Comparison of ENCODE assay signal across 12 cellular contexts in the genomic region with DNA sequence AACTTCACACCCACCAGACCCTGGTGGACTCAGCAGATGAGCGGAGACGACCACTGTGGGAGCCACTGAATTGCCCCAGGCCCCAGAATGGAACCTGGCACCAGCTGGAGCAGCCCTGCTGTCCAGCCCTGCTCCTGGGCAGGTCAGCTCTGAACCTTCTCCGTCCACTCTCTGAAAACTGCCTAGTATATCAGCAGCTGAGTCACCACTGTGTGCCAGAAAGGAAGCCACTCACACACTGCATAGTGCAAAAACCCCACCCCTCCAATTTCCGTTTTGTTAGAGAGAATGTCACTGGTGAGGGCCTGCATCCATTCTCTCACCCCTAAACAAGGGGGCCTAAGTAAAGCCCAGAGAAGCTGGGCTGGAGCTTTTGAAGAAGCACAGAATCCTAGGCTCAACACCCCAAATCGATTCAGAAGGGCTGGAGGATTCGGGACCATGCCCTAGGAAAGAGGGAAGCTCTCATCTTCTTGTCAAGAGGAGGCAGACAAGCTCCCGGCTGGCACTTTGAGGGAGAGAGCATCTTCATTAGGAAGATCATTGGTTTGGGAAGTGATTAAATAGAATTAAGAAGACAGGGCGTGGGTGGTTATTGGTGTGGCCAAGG. TPM values are rescaled to one million over a fixed set of nuclear protein-coding genes. Genes with fewer than 3 reads are reported as not detected.
A peak's percentile ranks its signal among the peaks of the same experiment; 100 is the strongest.
DNase-seq lines count a peak whose midpoint lies in the region; ATAC-seq and TF ChIP-seq lines count a peak whose summit lies in the region.
"Had no signal": no experiment of that assay in that cellular context is flagged by ENCODE, and none has a peak within 500 bp of the region (broad histone marks: within the 10 kb centered on the region; RNA-seq: fewer than 3 reads in every experiment).

No MANE protein-coding gene starts in this region.

- H3K27me3 ChIP-seq in ascending aorta: no peaks in the 10 kb centered on the region
- no peaks in the 10 kb centered on the region for H3K27me3 ChIP-seq in left ventricle myocardium inferior (ENCODE audit: low read depth)
- no peaks in the 10 kb centered on the region for H3K27me3 ChIP-seq in thyroid gland

- WGBS in thyroid gland, 2 donors: 66 to 85% methylated on average over 8 of the region's 8 CpGs

- no peaks in the 10 kb centered on the region for H3K9me3 Mint-ChIP-seq in activated naive CD8-positive, alpha-beta T cell treated with anti-CD3 and anti-CD28 coated beads for 36 hours
- no peaks in the 10 kb centered on the region for H3K9me3 Mint-ChIP-seq in activated naive CD8-positive, alpha-beta T cell treated with anti-CD3 and anti-CD28 coated beads, Interleukin-2, amount 50 U/mL, for 24 hours
- no peaks in the 10 kb centered on the region for H3K9me3 Mint-ChIP-seq in type B pancreatic cell
- H3K9me3 Mint-ChIP-seq: activated T-cell treated with anti-CD3 and anti-CD28 coated beads, Interleukin-2, amount 50 U/mL, for 4 hours; brain had no signal

- H3K27ac Mint-ChIP-seq in activated naive CD8-positive, alpha-beta T cell treated with anti-CD3 and anti-CD28 coated beads for 36 hours: peak overlapping the region; percentile 23
- no peak overlapping the region for H3K27ac Mint-ChIP-seq in activated naive CD8-positive, alpha-beta T cell treated with anti-CD3 and anti-CD28 coated beads, Interleukin-2, amount 50 U/mL, for 24 hours
- no peak overlapping the region for H3K27ac Mint-ChIP-seq in type B pancreatic cell

- TF ChIP-seq CTCF in ascending aorta (IDR thresholded peaks at IDR 0.05): no peak
- TF ChIP-seq CTCF in left ventricle myocardium inferior (IDR thresholded peaks at IDR 0.05; ENCODE audit: borderline replicate concordance): no peak
- TF ChIP-seq CTCF in type B pancreatic cell (conservative IDR thresholded peaks at IDR 0.05): no peak
- no peak for TF ChIP-seq CTCF in thyroid gland (IDR thresholded peaks at IDR 0.05)

- no peaks in the 10 kb centered on the region for H3K36me3 Mint-ChIP-seq in activated naive CD8-positive, alpha-beta T cell treated with anti-CD3 and anti-CD28 coated beads for 36 hours
- H3K36me3 Mint-ChIP-seq in activated naive CD8-positive, alpha-beta T cell treated with anti-CD3 and anti-CD28 coated beads, Interleukin-2, amount 50 U/mL, for 24 hours (ENCODE audit: low read depth): no peaks in the 10 kb centered on the region
- H3K36me3 Mint-ChIP-seq in type B pancreatic cell: no peaks in the 10 kb centered on the region
- H3K36me3 Mint-ChIP-seq: brain had no signal

- DNase-seq in activated naive CD8-positive, alpha-beta T cell treated with anti-CD3 and anti-CD28 coated beads for 36 hours: no peak
- no peak for DNase-seq in activated naive CD8-positive, alpha-beta T cell treated with anti-CD3 and anti-CD28 coated beads, Interleukin-2, amount 50 U/mL, for 24 hours
- DNase-seq in ascending aorta (ENCODE audit: low spot score in 2 of 2) (no peak), left ventricle myocardium inferior (no peak), type B pancreatic cell (ENCODE audit: extremely low spot score, unreplicated experiment) (peak; percentile 15), thyroid gland (no peak)
- DNase-seq: activated T-cell treated with anti-CD3 and anti-CD28 coated beads, Interleukin-2, amount 50 U/mL, for 4 hours; DMS79 treated with DMSO at 0.1 percent for 48 hours; kidney glomerular epithelial cell had no signal

- peak overlapping the region; percentile 20 to 72 for H3K27ac ChIP-seq in ascending aorta
- H3K27ac ChIP-seq in left ventricle myocardium inferior (replicated peaks): peak overlapping the region; percentile 67
- H3K27ac ChIP-seq in thyroid gland: peak overlapping the region in 1 of 3 donors; percentile 33

- no peak for ATAC-seq in activated naive CD8-positive, alpha-beta T cell treated with anti-CD3 and anti-CD28 coated beads, Interleukin-2, amount 50 U/mL, for 24 hours
- ATAC-seq in HG02852 (IDR thresholded peaks at IDR 0.05; ENCODE audit: unreplicated experiment) (no peak), HG02588 (IDR thresholded peaks at IDR 0.05; ENCODE audit: unreplicated experiment) (no peak)
- ATAC-seq: activated T-cell treated with anti-CD3 and anti-CD28 coated beads, Interleukin-2, amount 50 U/mL, for 4 hours had no signal

- no peaks in the 10 kb centered on the region for H3K27me3 Mint-ChIP-seq in activated naive CD8-positive, alpha-beta T cell treated with anti-CD3 and anti-CD28 coated beads for 36 hours
- peaks cover 3% of the 10 kb centered on the region for H3K27me3 Mint-ChIP-seq in activated naive CD8-positive, alpha-beta T cell treated with anti-CD3 and anti-CD28 coated beads, Interleukin-2, amount 50 U/mL, for 24 hours
- peaks cover 19% of the 10 kb centered on the region for H3K27me3 Mint-ChIP-seq in type B pancreatic cell

- no peaks in the 10 kb centered on the region for H3K36me3 ChIP-seq in ascending aorta
- no peaks in the 10 kb centered on the region for H3K36me3 ChIP-seq in left ventricle myocardium inferior
- no peaks in the 10 kb centered on the region for H3K36me3 ChIP-seq in thyroid gland

- H3K4me3 Mint-ChIP-seq in activated naive CD8-positive, alpha-beta T cell treated with anti-CD3 and anti-CD28 coated beads for 36 hours: no peak overlapping the region
- H3K4me3 Mint-ChIP-seq in activated naive CD8-positive, alpha-beta T cell treated with anti-CD3 and anti-CD28 coated beads, Interleukin-2, amount 50 U/mL, for 24 hours: no peak overlapping the region
- H3K4me3 Mint-ChIP-seq in type B pancreatic cell: no peak overlapping the region
- H3K4me3 Mint-ChIP-seq: activated T-cell treated with anti-CD3 and anti-CD28 coated beads, Interleukin-2, amount 50 U/mL, for 4 hours; brain had no signal

- intact Hi-C loops in ascending aorta (cut with DNase I) (no loop called here), left ventricle myocardium inferior (cut with micrococcal nuclease) (no loop called here), thyroid gland (cut with DNase I) (no loop called here)

- no peak overlapping the region for H3K4me3 ChIP-seq in ascending aorta
- H3K4me3 ChIP-seq in left ventricle myocardium inferior: no peak overlapping the region
- H3K4me3 ChIP-seq in thyroid gland (replicated peaks in 1 of 3): no peak overlapping the region

- H3K9me3 ChIP-seq in ascending aorta: no peaks in the 10 kb centered on the region
- no peaks in the 10 kb centered on the region for H3K9me3 ChIP-seq in left ventricle myocardium inferior (replicated peaks)
- no peaks in the 10 kb centered on the region for H3K9me3 ChIP-seq in thyroid gland

- H3K4me1 Mint-ChIP-seq in activated naive CD8-positive, alpha-beta T cell treated with anti-CD3 and anti-CD28 coated beads for 36 hours: peaks cover 4% of the 10 kb centered on the region
- H3K4me1 Mint-ChIP-seq in activated naive CD8-positive, alpha-beta T cell treated with anti-CD3 and anti-CD28 coated beads, Interleukin-2, amount 50 U/mL, for 24 hours: no peaks in the 10 kb centered on the region
- H3K4me1 Mint-ChIP-seq in type B pancreatic cell (ENCODE audit: unreplicated experiment): peaks cover 15% of the 10 kb centered on the region

- TF ChIP-seq POLR2A in thyroid gland (IDR thresholded peaks at IDR 0.05): no peak

- H3K4me1 ChIP-seq in ascending aorta (peaks cover 7 to 17% of the 10 kb centered on the region in 2 donors), left ventricle myocardium inferior (peaks cover 83% of the 10 kb centered on the region), thyroid gland (peaks cover 15 to 41% of the 10 kb centered on the region in 2 donors)

RNA-seq across cellular contexts. Expression of gene GALNT18, which starts 44.5 kb away (rescaled TPM):
- total RNA-seq in activated naive CD8-positive, alpha-beta T cell treated with anti-CD3 and anti-CD28 coated beads for 36 hours: 10 to 100 TPM in 1 of 2 experiments, 1 to 10 TPM in 1; 10.0 to 10.5 TPM
- 53.5 TPM for total RNA-seq in ascending aorta
- total RNA-seq in left ventricle myocardium inferior: 24.4 TPM
- 9.8 and 11.7 TPM in 2 replicates for total RNA-seq in type B pancreatic cell (ENCODE audit: low replicate concordance)
- total RNA-seq in thyroid gland: 10 to 100 TPM; 60.7 to 93.8 (median 87.5) TPM
